8 cellular contexts compared by ENCODE assay signal in genomic region chr17:31558748-31559646, GRCh38.
DNase-seq lines count a peak whose midpoint lies in the region; ATAC-seq and TF ChIP-seq lines count a peak whose summit lies in the region.

No MANE protein-coding gene starts in this region.

- no peaks in the 10 kb centered on the region for H3K36me3 Mint-ChIP-seq in activated T-helper 2 cell treated with anti-CD3 and anti-CD28 coated beads, Interferon-gamma antibody, Interleukin-2, Interleukin-4, amounts not matched to agents 10 μg/mL and 5 μg/mL and 100 μg/mL, durations not matched to agents 14 hours and 24 hours and 36 hours (ENCODE audit: low read depth)
- no peaks in the 10 kb centered on the region for H3K36me3 Mint-ChIP-seq in naive B cell

- H3K9me3 Mint-ChIP-seq in activated T-helper 2 cell treated with anti-CD3 and anti-CD28 coated beads, Interferon-gamma antibody, Interleukin-2, Interleukin-4, amounts not matched to agents 10 μg/mL and 5 μg/mL and 100 μg/mL, durations not matched to agents 14 hours and 24 hours and 36 hours = no peaks in the 10 kb centered on the region
- no peaks in the 10 kb centered on the region for H3K9me3 Mint-ChIP-seq in naive B cell

- intact Hi-C loops in activated T-helper 2 cell treated with anti-CD3 and anti-CD28 coated beads, Interferon-gamma antibody, Interleukin-2, Interleukin-4, amounts not matched to agents 10 μg/mL and 5 μg/mL and 100 μg/mL, durations not matched to agents 14 hours and 24 hours and 36 hours (cut with micrococcal nuclease) = loop anchor here (5.0 to 10.0 kb wide), 2 partner anchors 126 to 283 kb away; no protein-coding TSS in a partner anchor

- H3K4me3 Mint-ChIP-seq in activated T-helper 2 cell treated with anti-CD3 and anti-CD28 coated beads, Interferon-gamma antibody, Interleukin-2, Interleukin-4, amounts not matched to agents 10 μg/mL and 5 μg/mL and 100 μg/mL, durations not matched to agents 14 hours and 24 hours and 36 hours (ENCODE audit: low read depth) = peak overlapping the region; percentile 70
- H3K4me3 Mint-ChIP-seq in naive B cell = peak overlapping the region; percentile 76 to 91 (median 81)

- peak; percentile 86 to 87 for ATAC-seq in naive B cell (ENCODE audit: low read depth in 2 of 2)

- DNase-seq in NCI-H2029 (lab: John Stamatoyannopoulos, UW) (peak; percentile 55), NCI-H2029 treated with DMSO at 0.1 percent for 48 hours (lab: John Stamatoyannopoulos, UW) (no peak), HT-29 (ENCODE audit: low spot score) (peak; percentile 87), fibroblast of mammary gland (ENCODE audit: low read depth) (peak; percentile 72), naive B cell (peak; percentile 56)
- peak; percentile 41 for DNase-seq in activated T-helper 2 cell treated with anti-CD3 and anti-CD28 coated beads, Interferon-gamma antibody, Interleukin-2, Interleukin-4, amounts not matched to agents 10 μg/mL and 5 μg/mL and 100 μg/mL, durations not matched to agents 14 hours and 24 hours and 36 hours (ENCODE audit: low spot score)
- peak in 5 of 6 experiments; percentile 14 to 44 (median 38) for DNase-seq in stimulated activated naive CD4-positive, alpha-beta T cell (lab: John Stamatoyannopoulos, UW)

- peaks cover 19% of the 10 kb centered on the region for H3K27me3 Mint-ChIP-seq in activated T-helper 2 cell treated with anti-CD3 and anti-CD28 coated beads, Interferon-gamma antibody, Interleukin-2, Interleukin-4, amounts not matched to agents 10 μg/mL and 5 μg/mL and 100 μg/mL, durations not matched to agents 14 hours and 24 hours and 36 hours (ENCODE audit: low read depth)
- no peaks in the 10 kb centered on the region for H3K27me3 Mint-ChIP-seq in naive B cell

- no peak for TF ChIP-seq CTCF in fibroblast of mammary gland (conservative IDR thresholded peaks at IDR 0.05; ENCODE audit: control insufficient read depth, insufficient read depth, low read depth, low read length)

- H3K27ac Mint-ChIP-seq in activated T-helper 2 cell treated with anti-CD3 and anti-CD28 coated beads, Interferon-gamma antibody, Interleukin-2, Interleukin-4, amounts not matched to agents 10 μg/mL and 5 μg/mL and 100 μg/mL, durations not matched to agents 14 hours and 24 hours and 36 hours = no peak overlapping the region
- H3K27ac Mint-ChIP-seq in naive B cell = peak overlapping the region in 1 of 6 donors; percentile 75

- H3K4me1 Mint-ChIP-seq in activated T-helper 2 cell treated with anti-CD3 and anti-CD28 coated beads, Interferon-gamma antibody, Interleukin-2, Interleukin-4, amounts not matched to agents 10 μg/mL and 5 μg/mL and 100 μg/mL, durations not matched to agents 14 hours and 24 hours and 36 hours (ENCODE audit: low read depth) = peaks cover 13% of the 10 kb centered on the region
- H3K4me1 Mint-ChIP-seq in naive B cell = peaks cover 9 to 31% (median 19%) of the 10 kb centered on the region in 3 donors

- peak overlapping the region; percentile 90 for H3K4me3 ChIP-seq in fibroblast of mammary gland (ENCODE audit: control insufficient read depth, low read depth, low read length)

TF ChIP-seq in PFSK-1, 5 proteins besides CTCF, POLR2A, EP300 and RAD21:
- peak; percentile 53 for TF ChIP-seq POLR2AphosphoS5 (IDR thresholded peaks at IDR 0.05; ENCODE audit: low read depth, low read length)
- TF ChIP-seq REST (IDR thresholded peaks at IDR 0.05; ENCODE audit: insufficient read depth in 1 of 2, low read depth in 2 of 2, low read length in 2 of 2) = no peak
- no peak for TF ChIP-seq SIN3A (IDR thresholded peaks at IDR 0.05; ENCODE audit: borderline replicate concordance, insufficient read depth, low read length)
- TF ChIP-seq FOXP2 (optimal IDR thresholded peaks at IDR 0.05; ENCODE audit: borderline replicate concordance, extremely low read depth, extremely low read length, insufficient read depth) = no peak
- TF ChIP-seq TAF1 (IDR thresholded peaks at IDR 0.05; ENCODE audit: borderline replicate concordance, insufficient read depth, low read length) = no peak
